15 cellular contexts compared by ENCODE assay signal in genomic region chr1:219938706-219939105, GRCh38. TPM values are rescaled to one million over a fixed set of nuclear protein-coding genes. Genes with fewer than 3 reads are reported as not detected.
DNase-seq lines count a peak whose midpoint lies in the region; ATAC-seq lines count a peak whose summit lies in the region.
"Had no signal": no experiment of that assay in that cellular context is flagged by ENCODE, and none has a peak within 500 bp of the region (broad histone marks: within the 10 kb centered on the region; RNA-seq: fewer than 3 reads in every experiment).

No MANE protein-coding gene starts in this region.

- ATAC-seq in right cardiac atrium: no peak

- H3K27ac ChIP-seq in epithelial cell of prostate (no peak overlapping the region), right cardiac atrium (ENCODE audit: low read length) (no peak overlapping the region)
- H3K27ac ChIP-seq: sigmoid colon had no signal

- no peak overlapping the region for H3K4me3 ChIP-seq in skeletal muscle cell (ENCODE audit: low read depth, low read length)
- H3K4me3 ChIP-seq in right cardiac atrium (ENCODE audit: low read length): no peak overlapping the region
- H3K4me3 ChIP-seq: sigmoid colon had no signal

- peaks cover 2% of the 10 kb centered on the region for H3K27me3 ChIP-seq in right cardiac atrium (ENCODE audit: control insufficient read depth, insufficient read depth)
- H3K27me3 ChIP-seq: sigmoid colon had no signal

- H3K4me1 ChIP-seq in right cardiac atrium (ENCODE audit: control insufficient read depth, insufficient read depth, low read length): no peaks in the 10 kb centered on the region
- H3K4me1 ChIP-seq: Caco-2, sigmoid colon had no signal

- DNase-seq in GM04504 (ENCODE audit: low read depth): peak; percentile 60
- peak; percentile 33 for DNase-seq in NCI-H446 treated with DMSO at 0.1 percent for 48 hours (lab: John Stamatoyannopoulos, UW)
- DNase-seq in epithelial cell of prostate (ENCODE audit: low read depth, low spot score): peak; percentile 66
- DNase-seq in skeletal muscle cell (ENCODE audit: low read depth): peak; percentile 63
- DNase-seq in amygdala (lab: John Stamatoyannopoulos, UW): no peak
- DNase-seq in right cardiac atrium: no peak
- DNase-seq in epidermal melanocyte (ENCODE audit: insufficient read length, low spot score): no peak
- DNase-seq: Caco-2, caudate nucleus, immature natural killer cell, NCI-H187, sigmoid colon had no signal

- no peaks in the 10 kb centered on the region for H3K9me3 ChIP-seq in right cardiac atrium (ENCODE audit: control insufficient read depth, low read length)
- H3K9me3 ChIP-seq: Caco-2, sigmoid colon had no signal

- 62% methylated on average over 2 of the region's 2 CpGs for WGBS in right cardiac atrium

- intact Hi-C loops in right cardiac atrium (cut with DNase I): no loop called here

RNA-seq across cellular contexts. Expression of gene SLC30A10, which starts 10.3 kb away (rescaled TPM):
- total RNA-seq in right cardiac atrium: not detected
- polyA plus RNA-seq in right cardiac atrium: not detected
- total RNA-seq: activated T-helper 2 cell treated with anti-CD3 and anti-CD28 coated beads, Interferon-gamma antibody, Interleukin-2, Interleukin-4, amounts not matched to agents 10 μg/mL and 5 μg/mL and 100 μg/mL, durations not matched to agents 14 hours and 24 hours and 36 hours; HT-29 had no signal
- polyA plus RNA-seq: esophagus, immature natural killer cell had no signal

Comparison
In these comparisons a context has a peak if more than half of its experiments do, and no peak if none do; other contexts are left out.
1. DNase-seq: peak in GM04504 (single experiment), NCI-H446 treated with DMSO at 0.1 percent for 48 hours (single experiment), epithelial cell of prostate (single experiment) and skeletal muscle cell (single experiment); none in amygdala (0 of 56), right cardiac atrium (0 of 3) and epidermal melanocyte (single experiment).